Comparison of ENCODE assay signal across 8 cellular contexts in the genomic region with DNA sequence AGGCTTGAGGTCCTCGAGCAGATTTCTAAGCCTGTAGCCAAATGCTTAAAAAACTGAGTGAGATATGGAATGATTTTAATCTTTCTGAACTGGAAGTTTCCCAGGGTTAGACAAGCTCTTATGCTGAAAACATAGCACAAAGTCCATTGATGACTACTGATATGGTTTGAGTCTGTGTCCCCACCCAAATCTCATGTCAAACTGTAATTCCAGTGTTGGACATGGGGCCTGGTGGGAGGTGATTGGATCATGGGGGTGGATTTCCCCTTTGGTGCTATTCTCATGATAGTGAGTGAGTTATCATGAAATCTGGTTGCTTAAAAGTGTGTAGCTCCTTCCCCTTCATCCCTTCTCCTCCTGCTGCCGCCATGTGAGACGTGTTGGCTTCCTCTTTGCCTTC.
"Had no signal": no experiment of that assay in that cellular context is flagged by ENCODE, and none has a peak within 500 bp of the region (broad histone marks: within the 10 kb centered on the region; RNA-seq: fewer than 3 reads in every experiment).

No MANE protein-coding gene starts in this region.

- H3K4me2 ChIP-seq: GM23338 had no signal

- ATAC-seq: GM23338, K562 had no signal

- FAIRE-seq: H1, H54, HTR-8/SVneo, K562 had no signal

- H3K4me3 ChIP-seq: GM23338, K562 had no signal

- DNase-seq: H9, HCEC 1CT, KG1 had no signal

- H2AFZ ChIP-seq: GM23338 had no signal
